8 cellular contexts compared by ENCODE assay signal in the genomic region with DNA sequence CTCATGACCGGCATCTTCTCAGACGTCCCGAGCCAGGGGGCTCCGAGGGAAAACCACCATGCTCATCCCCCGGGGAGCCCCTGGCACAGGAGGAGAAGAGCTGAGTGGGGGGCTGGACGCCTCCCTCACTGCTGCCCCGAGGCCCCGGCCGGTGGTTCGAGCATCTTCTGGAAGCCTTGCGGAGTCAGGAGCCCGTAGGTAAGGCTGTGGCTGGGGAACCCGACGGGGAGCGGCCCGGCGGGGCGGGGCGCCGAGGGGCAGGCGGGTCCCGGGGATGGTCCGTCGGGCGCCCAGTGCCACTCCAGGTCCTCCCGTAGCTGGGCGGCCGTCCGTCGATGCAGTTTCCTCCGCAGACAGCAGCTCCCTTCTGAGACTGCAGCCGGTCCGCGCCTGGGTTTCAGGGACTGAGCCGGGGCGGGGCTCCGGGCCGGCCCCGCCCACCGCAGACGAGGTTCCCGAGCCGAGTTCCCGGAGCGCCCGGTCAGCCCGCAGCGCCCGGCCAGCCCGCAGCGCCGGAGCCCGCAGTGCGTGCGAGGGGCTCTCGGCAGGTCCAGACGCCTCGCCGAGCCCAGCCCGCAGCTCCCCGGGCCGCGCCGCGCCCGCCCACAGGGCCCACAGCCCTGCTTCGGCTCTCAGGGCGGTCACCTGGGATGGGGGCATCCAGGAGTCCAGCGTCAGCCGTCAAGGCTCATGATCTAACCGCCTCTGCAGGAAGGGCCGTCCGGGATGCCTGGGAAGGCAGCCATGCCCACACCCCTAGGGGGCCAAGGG. TPM values are rescaled to one million over a fixed set of nuclear protein-coding genes. Genes with fewer than 3 reads are reported as not detected.
A peak's percentile ranks its signal among the peaks of the same experiment; 100 is the strongest.
DNase-seq lines count a peak whose midpoint lies in the region; ATAC-seq and TF ChIP-seq lines count a peak whose summit lies in the region.

A gene (minus strand): TSS at position 369 of the 771 bp plus-strand sequence. CDS start 355 bp downstream, at position 14.

- TF ChIP-seq CTCF in BJ (IDR thresholded peaks at IDR 0.05; ENCODE audit: insufficient read depth, low read depth, low read length) (no peak), Peyer's patch (IDR thresholded peaks at IDR 0.05) (no peak), astrocyte of the spinal cord (IDR thresholded peaks at IDR 0.05; ENCODE audit: low read depth, low read length) (no peak), retinal pigment epithelial cell (conservative IDR thresholded peaks at IDR 0.05; ENCODE audit: low read depth, low read length) (no peak)

- peaks cover 5 to 29% (median 11%) of the 10 kb centered on the region in 4 donors for H3K4me1 ChIP-seq in Peyer's patch

- ATAC-seq in GM19023 (IDR thresholded peaks at IDR 0.05; ENCODE audit: unreplicated experiment): no peak

- H3K27ac ChIP-seq in Peyer's patch: peak within 1 kb of the TSS in 3 of 4 donors; percentile 1 to 64 (median 33)

- peak; percentile 18 to 54 for TF ChIP-seq POLR2A in Peyer's patch (IDR thresholded peaks at IDR 0.05)

- H3K27me3 ChIP-seq in BJ (ENCODE audit: control insufficient read depth, insufficient read depth, low read length) (no peaks in the 10 kb centered on the region; the same call in 1 of the 2 replicates), Peyer's patch (no peaks in the 10 kb centered on the region)

- DNase-seq in BJ (ENCODE audit: low read depth) (no peak), H4 (ENCODE audit: low spot score) (peak; percentile 24), Peyer's patch (peak; percentile 53 to 85 (median 85)), astrocyte of the spinal cord (ENCODE audit: low read depth, low spot score) (peak; percentile 30), hypothalamus (lab: John Stamatoyannopoulos, UW) (peak in 26 of 51 donors; percentile 11 to 60 (median 30)), retinal pigment epithelial cell (ENCODE audit: low read depth) (no peak), OCI-M1 (lab: John Stamatoyannopoulos, UW) (no peak)

- in situ Hi-C loops in astrocyte of the spinal cord (cut with HindIII; ENCODE audit: low sequenced_read_pairs): no loop called here

- H3K36me3 ChIP-seq in BJ (ENCODE audit: control insufficient read depth, insufficient read depth, low read length) (no peaks in the 10 kb centered on the region), Peyer's patch (no peaks in the 10 kb centered on the region)

- H3K9me3 ChIP-seq in Peyer's patch: no peaks in the 10 kb centered on the region

- POLR2A ChIA-PET in BJ (lab: Charles Lee): no interaction called here

- H3K4me3 ChIP-seq in BJ (ENCODE audit: low read depth, low read length) (peak within 1 kb of the TSS; percentile 45), Peyer's patch (peak within 1 kb of the TSS; percentile 32 to 68 (median 66)), astrocyte of the spinal cord (ENCODE audit: low read depth, low read length) (peak within 1 kb of the TSS; percentile 59), retinal pigment epithelial cell (ENCODE audit: low read length) (peak within 1 kb of the TSS; percentile 63)

- CTCF ChIA-PET in BJ (lab: Yijun Ruan, JAX): interaction anchor here (0.9 to 5.1 kb wide), 4 partner anchors 10 to 133 kb away, joined by 3 to 29 read pairs (median 15); no protein-coding TSS in a partner anchor

RNA-seq across cellular contexts. Expression of the gene that starts here (rescaled TPM):
- polyA plus RNA-seq in BJ (2011; rRNA removed): 3.3 and 4.1 TPM in 2 replicates
- polyA minus RNA-seq in BJ (2011; rRNA and poly(A)+ RNA removed): 2.0 and 2.1 TPM in 2 replicates
- 2.6 and 3.1 TPM in 2 replicates for total RNA-seq in H4 (2014; rRNA removed; shearing (Covaris generic))
- total RNA-seq in Peyer's patch: 10 to 100 TPM in 2 of 4 donors, 1 to 10 TPM in 2; 7.3 to 28.1 (median 10.8) TPM

Comparison
In these comparisons a context has a peak if more than half of its experiments do, and no peak if none do; other contexts are left out.
1. DNase-seq: peak in H4 (single experiment), Peyer's patch (3 of 3), astrocyte of the spinal cord (single experiment) and hypothalamus (26 of 51); none in BJ (single experiment), retinal pigment epithelial cell (single experiment) and OCI-M1 (single experiment).
2. Peak in every context shown above with its lines, with median percentiles within 50 percentile points of each other: H3K4me3 ChIP-seq.